In the genomic region with DNA sequence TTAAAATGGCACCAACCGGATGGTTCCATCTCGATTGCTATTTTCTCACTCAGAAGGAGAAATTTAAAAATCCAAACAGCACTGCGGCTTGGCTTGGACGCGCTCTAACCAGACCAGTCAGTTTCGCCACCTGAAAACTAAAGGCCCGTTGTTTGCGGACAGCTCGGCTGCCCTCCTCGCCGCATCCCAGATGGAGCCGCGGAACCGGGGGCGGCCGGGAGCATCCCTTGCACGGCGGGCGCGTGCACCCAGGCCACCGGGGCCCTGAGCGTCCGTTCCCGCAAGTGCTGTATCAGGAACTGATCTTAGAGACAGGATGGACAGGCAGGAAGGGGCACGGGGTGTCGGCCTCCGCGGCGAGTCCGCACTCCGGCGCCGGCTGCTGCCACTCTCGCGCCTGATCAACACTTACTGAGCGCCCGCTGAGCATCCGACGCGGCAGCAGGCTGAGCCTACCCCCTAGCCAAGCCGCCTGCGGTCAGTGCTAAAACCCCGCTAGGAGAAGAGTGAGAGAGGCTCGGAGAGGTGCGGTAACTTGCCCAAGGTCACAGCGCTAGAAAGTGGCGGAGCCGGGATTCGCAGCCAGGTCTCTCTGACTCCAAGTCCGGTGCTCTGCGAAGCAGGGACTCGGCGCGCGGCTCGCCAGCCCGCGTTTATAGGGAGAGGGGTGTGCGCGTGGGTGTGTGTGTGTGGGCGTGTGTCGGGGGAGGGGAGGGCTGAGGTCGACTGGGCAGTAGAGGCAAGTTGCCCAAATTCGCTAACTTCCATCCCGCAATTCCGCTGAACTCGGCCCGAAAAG, we compare ENCODE assay signal across 8 cellular contexts. TPM values are rescaled to one million over a fixed set of nuclear protein-coding genes. Genes with fewer than 3 reads are reported as not detected.
DNase-seq lines count a peak whose midpoint lies in the region; ATAC-seq and TF ChIP-seq lines count a peak whose summit lies in the region.

A gene with protein sequence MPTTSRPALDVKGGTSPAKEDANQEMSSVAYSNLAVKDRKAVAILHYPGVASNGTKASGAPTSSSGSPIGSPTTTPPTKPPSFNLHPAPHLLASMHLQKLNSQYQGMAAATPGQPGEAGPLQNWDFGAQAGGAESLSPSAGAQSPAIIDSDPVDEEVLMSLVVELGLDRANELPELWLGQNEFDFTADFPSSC (minus strand): TSS at position 629 of the 799 bp plus-strand sequence. CDS start 3,045 bp downstream, outside the sequence.

- H3K9me3 ChIP-seq in colonic mucosa: no peaks in the 10 kb centered on the region
- H3K9me3 ChIP-seq in naive thymus-derived CD4-positive, alpha-beta T cell (ENCODE audit: control insufficient read depth in 2 of 3, low read length in 3 of 3): no peaks in the 10 kb centered on the region

- no peak within 1 kb of the TSS for H3K27ac ChIP-seq in colonic mucosa
- H3K27ac ChIP-seq in naive thymus-derived CD4-positive, alpha-beta T cell (ENCODE audit: low read depth, low read length): no peak within 1 kb of the TSS

- peaks cover 4 to 44% (median 27%) of the 10 kb centered on the region in 7 donors for H3K4me1 Mint-ChIP-seq in naive thymus-derived CD4-positive, alpha-beta T cell

- H3K27me3 ChIP-seq in colonic mucosa: peaks cover 75% of the 10 kb centered on the region
- H3K27me3 ChIP-seq in naive thymus-derived CD4-positive, alpha-beta T cell (ENCODE audit: control insufficient read depth in 2 of 2, insufficient read depth in 2 of 2, low read length in 2 of 2): peaks cover 0 to 15% of the 10 kb centered on the region in 2 donors

- peak within 1 kb of the TSS; percentile 75 to 90 (median 86) for H3K4me3 Mint-ChIP-seq in naive thymus-derived CD4-positive, alpha-beta T cell

- H3K4me1 ChIP-seq in colonic mucosa: no peaks in the 10 kb centered on the region
- peaks cover 10 to 14% of the 10 kb centered on the region in 2 donors for H3K4me1 ChIP-seq in naive thymus-derived CD4-positive, alpha-beta T cell (ENCODE audit: control insufficient read depth in 2 of 2, insufficient read depth in 2 of 2, low read length in 2 of 2)

- peak; percentile 34 for ATAC-seq in naive thymus-derived CD4-positive, alpha-beta T cell
- no peak for ATAC-seq in GM19455 (IDR thresholded peaks at IDR 0.05; ENCODE audit: unreplicated experiment)

- peaks cover 0 to 5% (median 0%) of the 10 kb centered on the region in 11 donors for H3K9me3 Mint-ChIP-seq in naive thymus-derived CD4-positive, alpha-beta T cell

- no peak within 1 kb of the TSS for H3K27ac Mint-ChIP-seq in naive thymus-derived CD4-positive, alpha-beta T cell

- CTCF ChIA-PET in naive thymus-derived CD4-positive, alpha-beta T cell (lab: Charles Lee): no interaction called here

- no peaks in the 10 kb centered on the region for H3K36me3 ChIP-seq in colonic mucosa
- no peaks in the 10 kb centered on the region for H3K36me3 ChIP-seq in naive thymus-derived CD4-positive, alpha-beta T cell (ENCODE audit: control insufficient read depth in 2 of 3, insufficient read depth in 3 of 3, low read length in 3 of 3)

- H3K9ac ChIP-seq in colonic mucosa (ENCODE audit: low read depth in 2 of 2, low read length in 2 of 2): peak within 1 kb of the TSS in 1 of 2 donors; percentile 18

- TF ChIP-seq CTCF in GM20000 (IDR thresholded peaks at IDR 0.05; ENCODE audit: extremely low read depth, missing control alignments) (no peak), colonic mucosa (IDR thresholded peaks at IDR 0.05) (no peak)

- H3K36me3 Mint-ChIP-seq in naive thymus-derived CD4-positive, alpha-beta T cell: no peaks in the 10 kb centered on the region

- DNase-seq in GM20000 (ENCODE audit: low spot score): peak; percentile 34
- peak; percentile 25 for DNase-seq in RPMI8226
- no peak for DNase-seq in colonic mucosa
- DNase-seq in naive thymus-derived CD4-positive, alpha-beta T cell: peak in 1 of 9 donors; percentile 4
- DNase-seq in islet precursor cell: no peak
- DNase-seq in SW 1271 (lab: John Stamatoyannopoulos, UW): no peak
- no peak for DNase-seq in NCI-H187 treated with DMSO at 0.1 percent for 48 hours (lab: John Stamatoyannopoulos, UW)

- intact Hi-C loops in colonic mucosa (cut with DNase I): no loop called here
- intact Hi-C loops in naive thymus-derived CD4-positive, alpha-beta T cell (cut with micrococcal nuclease): no loop called here

- H3K27me3 Mint-ChIP-seq in naive thymus-derived CD4-positive, alpha-beta T cell: peaks cover 27 to 76% (median 45%) of the 10 kb centered on the region in 5 donors

- POLR2A ChIA-PET in naive thymus-derived CD4-positive, alpha-beta T cell (lab: Charles Lee): interaction anchor here (1.5 kb wide), 1 partner anchor 124 kb away, joined by 5 read pairs; a partner anchor contains a TSS

- peak within 1 kb of the TSS; percentile 38 for H3K4me3 ChIP-seq in colonic mucosa
- peak within 1 kb of the TSS; percentile 53 for H3K4me3 ChIP-seq in naive thymus-derived CD4-positive, alpha-beta T cell (ENCODE audit: low read length)

RNA-seq across cellular contexts. Expression of the gene that starts here (rescaled TPM):
- total RNA-seq in colonic mucosa: not detected
- total RNA-seq in naive thymus-derived CD4-positive, alpha-beta T cell: 1 to 10 TPM in 1 of 5 experiments, not detected in 4; 1.5 TPM
- polyA plus RNA-seq in naive thymus-derived CD4-positive, alpha-beta T cell: not detected

Comparison
In these comparisons a context has a peak if more than half of its experiments do, and no peak if none do; other contexts are left out.
1. DNase-seq: peak in GM20000 (single experiment) and RPMI8226 (single experiment); none in colonic mucosa (single experiment), islet precursor cell (single experiment), SW 1271 (0 of 2) and NCI-H187 treated with DMSO at 0.1 percent for 48 hours (single experiment).